15 cellular contexts compared by ENCODE assay signal in the genomic region with DNA sequence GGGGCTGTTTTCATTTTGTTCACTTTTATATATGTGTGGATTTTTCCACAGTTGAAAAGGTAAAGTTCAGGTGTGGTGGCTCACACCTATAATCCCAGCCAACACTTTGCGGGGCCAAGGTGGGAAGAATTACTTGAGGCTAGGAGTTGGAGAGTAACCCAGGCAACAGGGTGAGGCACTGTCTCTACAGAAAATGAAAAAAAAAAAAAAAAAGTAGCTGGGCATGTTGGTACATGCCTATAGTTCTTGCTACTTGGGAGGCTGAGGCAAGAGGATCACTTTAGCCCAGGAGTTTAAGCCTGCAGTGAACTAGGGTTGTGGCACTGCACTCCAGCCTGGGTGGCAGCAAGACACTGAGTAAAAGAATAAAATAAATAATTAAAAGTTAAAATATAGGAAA.
DNase-seq lines count a peak whose midpoint lies in the region; TF ChIP-seq lines count a peak whose summit lies in the region.
"Had no signal": no experiment of that assay in that cellular context is flagged by ENCODE, and none has a peak within 500 bp of the region (broad histone marks: within the 10 kb centered on the region; RNA-seq: fewer than 3 reads in every experiment).

No MANE protein-coding gene starts in this region.

- H3K14ac ChIP-seq in trophoblast cell (ENCODE audit: low read length): no peak overlapping the region

- H3K4me3 ChIP-seq in HFF-Myc (replicated peaks; ENCODE audit: low read depth, low read length) (no peak overlapping the region), mammary epithelial cell (replicated peaks in 1 of 3; ENCODE audit: insufficient read depth in 1 of 3, low read depth in 2 of 3, low read length in 3 of 3) (no peak overlapping the region), trophoblast cell (ENCODE audit: low read depth, low read length) (no peak overlapping the region)
- H3K4me3 ChIP-seq: PC-9 had no signal

- H3K9me3 ChIP-seq in mammary epithelial cell (replicated peaks; ENCODE audit: insufficient read depth, low read length) (no peaks in the 10 kb centered on the region), trophoblast cell (ENCODE audit: insufficient read depth, low read depth, low read length) (no peaks in the 10 kb centered on the region)

- no peak overlapping the region for H2BK12ac ChIP-seq in trophoblast cell (ENCODE audit: low read length)

- no peaks in the 10 kb centered on the region for H3K79me1 ChIP-seq in trophoblast cell (ENCODE audit: low read length)

- dilution Hi-C loops in mammary epithelial cell (cut with HindIII; ENCODE audit: low sequenced_read_pairs): no loop called here

- TF ChIP-seq CTCF in HFF-Myc (IDR thresholded peaks at IDR 0.05; ENCODE audit: low read depth, low read length, missing control alignments) (no peak), mammary epithelial cell (conservative IDR thresholded peaks at IDR 0.05 in 1 of 2, IDR thresholded peaks at IDR 0.05 in 1 of 2; ENCODE audit: extremely low read depth in 1 of 2, insufficient read depth in 1 of 2, low read depth in 1 of 2, low read length in 2 of 2) (no peak)

- no peak overlapping the region for H2BK120ac ChIP-seq in trophoblast cell (ENCODE audit: insufficient read depth, low read length, poor library complexity)

- WGBS in mammary epithelial cell (ENCODE audit: low coverage, missing lambda C conversion rate): 100% methylated on average over 1 of the region's 1 CpG
- WGBS in trophoblast cell (ENCODE audit: extremely low coverage, insufficient coverage, insufficient read length): no CpG with 5 or more reads among the region's 1 CpG

- BruUV-seq in mammary epithelial cell (replicated peaks; lab: Mats Ljungman, UMichigan): no TSS peak

- no peak overlapping the region for H3K9ac ChIP-seq in mammary epithelial cell (ENCODE audit: insufficient read depth, low read length)
- no peak overlapping the region for H3K9ac ChIP-seq in trophoblast cell (ENCODE audit: low read length)

- H2BK5ac ChIP-seq in trophoblast cell (ENCODE audit: low read depth, low read length, poor library complexity): no peak overlapping the region

- no peak overlapping the region for H3K4me2 ChIP-seq in mammary epithelial cell (ENCODE audit: insufficient read depth, low read depth, low read length)
- no peak overlapping the region for H3K4me2 ChIP-seq in trophoblast cell (ENCODE audit: low read length)
- H3K4me2 ChIP-seq: PC-9 had no signal

- H3K4me1 ChIP-seq in mammary epithelial cell (ENCODE audit: insufficient read depth, low read length) (peaks cover 13% of the 10 kb centered on the region), trophoblast cell (ENCODE audit: control insufficient read depth in 1 of 2, insufficient read depth in 2 of 2, low read length in 2 of 2) (no peaks in the 10 kb centered on the region)

- no peak overlapping the region for H4K12ac ChIP-seq in trophoblast cell (ENCODE audit: low read depth, low read length)

- H2AFZ ChIP-seq in mammary epithelial cell (ENCODE audit: low read depth, low read length) (no peak overlapping the region), trophoblast cell (ENCODE audit: insufficient read depth, low read length, poor library complexity) (no peak overlapping the region)
- H2AFZ ChIP-seq: PC-9 had no signal

- in situ Hi-C loops in ACHN (cut with HindIII; ENCODE audit: low pct_ligation_motif_present, low pct_unique_long_range_greater_than_20kb, low sequenced_read_pairs) (no loop called here), mammary epithelial cell (cut with MboI; ENCODE audit: low sequenced_read_pairs in 2 of 2) (no loop called here)

- no peak overlapping the region for H3K23ac ChIP-seq in trophoblast cell (ENCODE audit: low read length)

- H3K79me2 ChIP-seq in mammary epithelial cell (ENCODE audit: insufficient read depth, low read length) (no peaks in the 10 kb centered on the region), trophoblast cell (ENCODE audit: control insufficient read depth, insufficient read depth, low read length, poor library complexity) (no peaks in the 10 kb centered on the region)

- H4K20me1 ChIP-seq in mammary epithelial cell (ENCODE audit: insufficient read depth, low read length): no peaks in the 10 kb centered on the region

- no peaks in the 10 kb centered on the region for H3K36me3 ChIP-seq in mammary epithelial cell (ENCODE audit: insufficient read depth, low read length)
- no peaks in the 10 kb centered on the region for H3K36me3 ChIP-seq in trophoblast cell (ENCODE audit: control insufficient read depth in 1 of 2, insufficient read depth in 2 of 2, low read length in 2 of 2)

- CTCF ChIA-PET in mammary epithelial cell (lab: Charles Lee; ENCODE audit: low non-redundant PET): no interaction called here

- H3K4ac ChIP-seq in trophoblast cell (ENCODE audit: low read depth, low read length): no peak overlapping the region

- peak; percentile 35 for DNase-seq in ACHN
- DNase-seq in HFF-Myc (ENCODE audit: extremely low read depth, low read depth): peak; percentile 2
- peak; percentile 32 for DNase-seq in mammary epithelial cell
- DNase-seq in iris pigment epithelial cell (ENCODE audit: low read depth): peak; percentile 12
- no peak for DNase-seq in trophoblast cell
- DNase-seq in H4 (ENCODE audit: low spot score): no peak
- no peak for DNase-seq in pons (ENCODE audit: low spot score)
- no peak for DNase-seq in activated effector memory CD4-positive, alpha-beta T cell treated with Interleukin-2 at 50 U/mL for 16 hours
- DNase-seq: CD4-positive, alpha-beta T cell; DND-41; NCI-H1048; NCI-H146; NCI-H2107; NCI-H748 treated with DMSO at 0.1 percent for 48 hours; PC-9 had no signal

- no peak overlapping the region for H2AK5ac ChIP-seq in trophoblast cell (ENCODE audit: low read length)

- intact Hi-C loops in mammary epithelial cell (cut with micrococcal nuclease): no loop called here

- H4K8ac ChIP-seq in trophoblast cell (ENCODE audit: low read depth, low read length): no peak overlapping the region

- H3K27ac ChIP-seq in mammary epithelial cell (ENCODE audit: insufficient read depth, low read depth, low read length) (no peak overlapping the region), trophoblast cell (ENCODE audit: low read depth, low read length) (no peak overlapping the region)
- H3K27ac ChIP-seq: PC-9 had no signal

- H3K18ac ChIP-seq in trophoblast cell (ENCODE audit: low read length): no peak overlapping the region

- H4K91ac ChIP-seq in trophoblast cell (ENCODE audit: low read depth, low read length): no peak overlapping the region

- H3K27me3 ChIP-seq in mammary epithelial cell (ENCODE audit: insufficient read depth, low read length): no peaks in the 10 kb centered on the region
- H3K27me3 ChIP-seq in trophoblast cell (ENCODE audit: insufficient read depth, low read length): no peaks in the 10 kb centered on the region

Comparison
In these comparisons a context has a peak if more than half of its experiments do, and no peak if none do; other contexts are left out.
1. DNase-seq: peak in ACHN (single experiment), HFF-Myc (single experiment), mammary epithelial cell (single experiment) and iris pigment epithelial cell (single experiment); none in trophoblast cell (0 of 2), H4 (single experiment), pons (single experiment) and activated effector memory CD4-positive, alpha-beta T cell treated with Interleukin-2 at 50 U/mL for 16 hours (single experiment).